ENCODE assay signal across 2 cellular contexts in genomic region chr2:230910546-230911135, GRCh38.
TF ChIP-seq lines count a peak whose summit lies in the region.

No MANE protein-coding gene starts in this region.

TF ChIP-seq in IMR-90, 13 proteins besides CTCF, POLR2A, EP300 and RAD21:
- TF ChIP-seq BHLHE40 (IDR thresholded peaks at IDR 0.05; ENCODE audit: low read depth, low read length), result no peak
- no peak for TF ChIP-seq USF2 (IDR thresholded peaks at IDR 0.05; ENCODE audit: low read depth, low read length)
- peak; percentile 61 for TF ChIP-seq NFE2L2 (IDR thresholded peaks at IDR 0.05; ENCODE audit: low read depth, low read length)
- peak; percentile 85 for TF ChIP-seq MAFK (IDR thresholded peaks at IDR 0.05; ENCODE audit: low read depth, low read length)

TF ChIP-seq in H1, 55 proteins besides CTCF, POLR2A, EP300 and RAD21:
- TF ChIP-seq JUND (IDR thresholded peaks at IDR 0.05; ENCODE audit: low read length), result no peak
- TF ChIP-seq ATF2 (IDR thresholded peaks at IDR 0.05; ENCODE audit: low read length), result no peak
- no peak for TF ChIP-seq PHF8 (conservative IDR thresholded peaks at IDR 0.05; ENCODE audit: low read depth, low read length)
- no peak for TF ChIP-seq ATF3 (IDR thresholded peaks at IDR 0.05; ENCODE audit: insufficient read depth, low read depth, low read length)
- no peak for TF ChIP-seq EZH2 (IDR thresholded peaks at IDR 0.05; ENCODE audit: low read depth, low read length, severe bottlenecking)
- TF ChIP-seq KDM4A (IDR thresholded peaks at IDR 0.05; ENCODE audit: low read depth, low read length, severe bottlenecking), result no peak
- TF ChIP-seq CHD2 (IDR thresholded peaks at IDR 0.05; ENCODE audit: low read length), result no peak
- no peak for TF ChIP-seq MAFK (IDR thresholded peaks at IDR 0.05; ENCODE audit: low read depth, low read length)
- TF ChIP-seq JUN (IDR thresholded peaks at IDR 0.05; ENCODE audit: low read depth, low read length), result no peak
- no peak for TF ChIP-seq BACH1 (IDR thresholded peaks at IDR 0.05; ENCODE audit: low read length)
- TF ChIP-seq TCF12 (IDR thresholded peaks at IDR 0.05; ENCODE audit: low read depth, low read length), result no peak
